ENCODE assay signal across 8 cellular contexts in genomic region chr17:44794699-44795413, GRCh38. TPM values are rescaled to one million over a fixed set of nuclear protein-coding genes. Genes with fewer than 3 reads are reported as not detected.
DNase-seq lines count a peak whose midpoint lies in the region; ATAC-seq, FAIRE-seq and TF ChIP-seq lines count a peak whose summit lies in the region.

No MANE protein-coding gene starts in this region.

- H3K9me3 Mint-ChIP-seq in activated CD8-positive, alpha-beta T cell treated with anti-CD3 and anti-CD28 coated beads, Interleukin-2, amount 10 ng/mL, durations not matched to agents 7 days and 5 days (ENCODE audit: insufficient read depth) = no peaks in the 10 kb centered on the region

- peak overlapping the region in 1 of 5 donors; percentile 15 for H3K4me3 ChIP-seq in subcutaneous abdominal adipose tissue (ENCODE audit: low read depth in 1 of 5, low read length in 5 of 5)

- H3K27ac ChIP-seq in subcutaneous abdominal adipose tissue (ENCODE audit: low read depth, low read length) = peak overlapping the region; percentile 46

- no peak for TF ChIP-seq CTCF in GM20000 (IDR thresholded peaks at IDR 0.05; ENCODE audit: extremely low read depth, missing control alignments)

- H3K4me1 ChIP-seq in subcutaneous abdominal adipose tissue (ENCODE audit: control insufficient read depth in 5 of 5, insufficient read depth in 5 of 5, low read length in 5 of 5) = peaks cover 0 to 25% (median 15%) of the 10 kb centered on the region in 5 donors

- POLR2A ChIA-PET in activated CD8-positive, alpha-beta T cell treated with anti-CD3 and anti-CD28 coated beads, Interleukin-2, amount 10 ng/mL, durations not matched to agents 7 days and 5 days (lab: Charles Lee) = no interaction called here

- H3K27ac Mint-ChIP-seq in activated CD8-positive, alpha-beta T cell treated with anti-CD3 and anti-CD28 coated beads, Interleukin-2, amount 10 ng/mL, durations not matched to agents 7 days and 5 days = peak overlapping the region; percentile 24

- no peak overlapping the region for H3K4me3 Mint-ChIP-seq in activated CD8-positive, alpha-beta T cell treated with anti-CD3 and anti-CD28 coated beads, Interleukin-2, amount 10 ng/mL, durations not matched to agents 7 days and 5 days

- peaks cover 2% of the 10 kb centered on the region for H3K27me3 Mint-ChIP-seq in activated CD8-positive, alpha-beta T cell treated with anti-CD3 and anti-CD28 coated beads, Interleukin-2, amount 10 ng/mL, durations not matched to agents 7 days and 5 days (ENCODE audit: low read depth)

- H3K9me3 ChIP-seq in subcutaneous abdominal adipose tissue (ENCODE audit: control insufficient read depth in 5 of 5, low read length in 5 of 5) = no peaks in the 10 kb centered on the region

- H3K9ac ChIP-seq in subcutaneous abdominal adipose tissue (ENCODE audit: low read length in 5 of 5) = no peak overlapping the region

- CTCF ChIA-PET in activated CD8-positive, alpha-beta T cell treated with anti-CD3 and anti-CD28 coated beads, Interleukin-2, amount 10 ng/mL, durations not matched to agents 7 days and 5 days (lab: Charles Lee) = interaction anchor here (2.4 kb wide), 1 partner anchor 16 kb away, joined by 11 read pairs; no protein-coding TSS in a partner anchor

- no peaks in the 10 kb centered on the region for H3K36me3 Mint-ChIP-seq in activated CD8-positive, alpha-beta T cell treated with anti-CD3 and anti-CD28 coated beads, Interleukin-2, amount 10 ng/mL, durations not matched to agents 7 days and 5 days (ENCODE audit: low read depth)

- ATAC-seq in activated CD8-positive, alpha-beta T cell treated with anti-CD3 and anti-CD28 coated beads, Interleukin-2, amount 10 ng/mL, durations not matched to agents 7 days and 5 days = no peak
- no peak for ATAC-seq in GM21528 (IDR thresholded peaks at IDR 0.05; ENCODE audit: low FRiP score, unreplicated experiment)

- peaks cover 0 to 2% (median 0%) of the 10 kb centered on the region in 5 donors for H3K36me3 ChIP-seq in subcutaneous abdominal adipose tissue (ENCODE audit: control insufficient read depth in 5 of 5, insufficient read depth in 5 of 5, low read length in 5 of 5)

- peaks cover 17% of the 10 kb centered on the region for H3K4me1 Mint-ChIP-seq in activated CD8-positive, alpha-beta T cell treated with anti-CD3 and anti-CD28 coated beads, Interleukin-2, amount 10 ng/mL, durations not matched to agents 7 days and 5 days (ENCODE audit: low read depth)

- DNase-seq in HTR-8/SVneo (ENCODE audit: insufficient read length, low spot score) (peak; percentile 87), hepatic stellate cell (ENCODE audit: low spot score) (peak; percentile 73), D341Med (ENCODE audit: low spot score) (no peak), GM20000 (ENCODE audit: low spot score) (no peak)
- DNase-seq in activated CD8-positive, alpha-beta T cell treated with anti-CD3 and anti-CD28 coated beads, Interleukin-2, amount 10 ng/mL, durations not matched to agents 7 days and 5 days = no peak
- no peak for DNase-seq in stimulated activated CD4-positive, alpha-beta T cell treated with anti-CD3 and anti-CD28 coated beads, Interleukin-12 subunit alpha, Interleukin-12 subunit beta, amount 100 ng/mL, for 4 hours

- H3K27me3 ChIP-seq in subcutaneous abdominal adipose tissue (ENCODE audit: control insufficient read depth in 5 of 5, insufficient read depth in 4 of 5, low read length in 5 of 5) = peaks cover 0 to 2% (median 0%) of the 10 kb centered on the region in 5 donors

- FAIRE-seq in HTR-8/SVneo (lab: Jason Lieb, UNC) = peak; percentile 92

RNA-seq across cellular contexts. Expression of gene GJC1, which starts 35.2 kb away (rescaled TPM):
- total RNA-seq in activated CD8-positive, alpha-beta T cell treated with anti-CD3 and anti-CD28 coated beads, Interleukin-2, amount 10 ng/mL, durations not matched to agents 7 days and 5 days = 1 to 10 TPM; 1.6 to 2.2 TPM

RNA-seq across cellular contexts. Expression of gene ADAM11, which starts 36.1 kb away (rescaled TPM):
- total RNA-seq in activated CD8-positive, alpha-beta T cell treated with anti-CD3 and anti-CD28 coated beads, Interleukin-2, amount 10 ng/mL, durations not matched to agents 7 days and 5 days = under 1 TPM; 0.24 to 0.39 TPM

RNA-seq across cellular contexts. Expression of gene HIGD1B, which starts 52.8 kb away (rescaled TPM):
- total RNA-seq in activated CD8-positive, alpha-beta T cell treated with anti-CD3 and anti-CD28 coated beads, Interleukin-2, amount 10 ng/mL, durations not matched to agents 7 days and 5 days = not detected

Comparison
In these comparisons a context has a peak if more than half of its experiments do, and no peak if none do; other contexts are left out.
1. DNase-seq: peak in HTR-8/SVneo (single experiment) and hepatic stellate cell (single experiment); none in activated CD8-positive, alpha-beta T cell treated with anti-CD3 and anti-CD28 coated beads, Interleukin-2, amount 10 ng/mL, durations not matched to agents 7 days and 5 days (single experiment), D341Med (single experiment), GM20000 (single experiment) and stimulated activated CD4-positive, alpha-beta T cell treated with anti-CD3 and anti-CD28 coated beads, Interleukin-12 subunit alpha, Interleukin-12 subunit beta, amount 100 ng/mL, for 4 hours (single experiment).